In genomic region chr14:70257526-70257925, GRCh38 we compare ENCODE assay signal across 10 cellular contexts.
DNase-seq lines count a peak whose midpoint lies in the region; ATAC-seq and TF ChIP-seq lines count a peak whose summit lies in the region.
"Had no signal": no experiment of that assay in that cellular context is flagged by ENCODE, and none has a peak within 500 bp of the region (broad histone marks: within the 10 kb centered on the region; RNA-seq: fewer than 3 reads in every experiment).

No MANE protein-coding gene starts in this region.

- H3K36me3 ChIP-seq in DND-41 (ENCODE audit: insufficient read depth, low read length) = no peaks in the 10 kb centered on the region
- H3K36me3 ChIP-seq: right atrium auricular region, vagina had no signal

- DNase-seq in DND-41 (peak; percentile 9), NAMALWA (ENCODE audit: low spot score) (peak; percentile 22), choroid plexus epithelial cell (ENCODE audit: low read depth) (no peak), NCI-H2081 treated with DMSO at 0.1 percent for 48 hours (lab: John Stamatoyannopoulos, UW) (no peak), GM19240 (ENCODE audit: insufficient read length, low spot score) (no peak)

- H2AFZ ChIP-seq in DND-41 (ENCODE audit: low read depth, low read length) = no peak overlapping the region

- no peak for ATAC-seq in DND-41 (ENCODE audit: insufficient read depth, low read depth)
- ATAC-seq in GM21576 (IDR thresholded peaks at IDR 0.05; ENCODE audit: unreplicated experiment) = no peak
- no peak for ATAC-seq in HG02852 (IDR thresholded peaks at IDR 0.05; ENCODE audit: unreplicated experiment)

- TF ChIP-seq CTCF in 22Rv1 (IDR thresholded peaks at IDR 0.05) (peak; percentile 55), DND-41 (IDR thresholded peaks at IDR 0.05; ENCODE audit: borderline replicate concordance, extremely low read depth, low read length, poor library complexity, severe bottlenecking) (peak; percentile 52), choroid plexus epithelial cell (conservative IDR thresholded peaks at IDR 0.05; ENCODE audit: low read depth, low read length) (peak; percentile 21)

- H4K20me1 ChIP-seq in DND-41 (ENCODE audit: insufficient read depth, low read length) = no peaks in the 10 kb centered on the region; the same call in 1 of the 2 replicates

- H3K9ac ChIP-seq in DND-41 (ENCODE audit: low read depth, low read length) = no peak overlapping the region

- H3K79me2 ChIP-seq in DND-41 (ENCODE audit: insufficient read depth, low read length) = no peaks in the 10 kb centered on the region

- no peak overlapping the region for H3K4me3 ChIP-seq in DND-41 (ENCODE audit: low read depth in 1 of 2, low read length in 2 of 2)
- H3K4me3 ChIP-seq in choroid plexus epithelial cell (ENCODE audit: low read depth, low read length) = no peak overlapping the region
- H3K4me3 ChIP-seq: right atrium auricular region, vagina had no signal

- H3K4me1 ChIP-seq in DND-41 (ENCODE audit: insufficient read depth, low read length) = no peaks in the 10 kb centered on the region
- H3K4me1 ChIP-seq: right atrium auricular region, vagina had no signal

- H3K27me3 ChIP-seq in DND-41 (ENCODE audit: insufficient read depth, low read length, poor library complexity) = peaks cover 6% of the 10 kb centered on the region
- H3K27me3 ChIP-seq: vagina had no signal

- no peaks in the 10 kb centered on the region for H3K9me3 ChIP-seq in DND-41 (ENCODE audit: insufficient read depth, low read length, severe bottlenecking)
- H3K9me3 ChIP-seq: right atrium auricular region, vagina had no signal

- no peak overlapping the region for H3K4me2 ChIP-seq in DND-41 (ENCODE audit: insufficient read depth, low read length)

- H3K27ac ChIP-seq in 22Rv1 = no peak overlapping the region
- no peak overlapping the region for H3K27ac ChIP-seq in DND-41 (ENCODE audit: low read length)
- H3K27ac ChIP-seq: right atrium auricular region, vagina had no signal

Comparison
In these comparisons a context has a peak if more than half of its experiments do, and no peak if none do; other contexts are left out.
1. DNase-seq: peak in DND-41 (single experiment) and NAMALWA (single experiment); none in choroid plexus epithelial cell (single experiment), NCI-H2081 treated with DMSO at 0.1 percent for 48 hours (single experiment) and GM19240 (single experiment).
2. Peak in every context shown above with its lines, with median percentiles within 50 percentile points of each other: CTCF ChIP-seq.